14 cellular contexts compared by ENCODE assay signal in the genomic region with DNA sequence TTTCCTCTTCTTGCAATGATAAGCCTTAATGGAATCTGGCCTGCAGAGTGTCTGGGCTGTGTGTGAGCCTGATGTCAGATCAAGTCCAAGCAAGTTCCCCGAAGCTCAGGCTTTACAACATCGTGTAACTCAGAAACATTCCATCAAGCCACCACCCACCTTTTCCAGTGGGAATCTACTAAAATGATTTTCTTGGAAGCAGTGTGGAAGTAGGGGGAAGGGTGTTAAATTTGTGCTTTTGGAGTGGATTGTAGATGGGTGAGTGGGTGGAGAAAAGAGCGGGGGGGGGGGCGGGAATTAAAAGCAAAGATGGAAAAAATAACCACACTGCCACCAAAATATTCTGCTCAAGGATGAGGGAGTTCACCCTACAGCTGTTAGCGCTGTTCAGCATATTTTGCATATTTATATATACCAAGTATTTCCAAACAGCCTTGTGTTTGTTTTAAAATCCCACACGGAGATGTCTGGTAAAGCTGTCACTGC. TPM values are rescaled to one million over a fixed set of nuclear protein-coding genes. Genes with fewer than 3 reads are reported as not detected.
A peak's percentile ranks its signal among the peaks of the same experiment; 100 is the strongest.
DNase-seq lines count a peak whose midpoint lies in the region; ATAC-seq, FAIRE-seq and TF ChIP-seq lines count a peak whose summit lies in the region.
"Had no signal": no experiment of that assay in that cellular context is flagged by ENCODE, and none has a peak within 500 bp of the region (broad histone marks: within the 10 kb centered on the region; RNA-seq: fewer than 3 reads in every experiment).

No MANE protein-coding gene starts in this region.

- DNase-seq in AG09309 (ENCODE audit: low read depth): peak; percentile 94
- peak; percentile 38 for DNase-seq in amniotic stem cell (lab: John Stamatoyannopoulos, UW)
- peak; percentile 14 to 84 for DNase-seq in cardiac muscle cell (ENCODE audit: low read depth in 1 of 2, low spot score in 1 of 2)
- DNase-seq in omental fat pad (ENCODE audit: low spot score): no peak
- DNase-seq in SW480 (ENCODE audit: low spot score): no peak
- no peak for DNase-seq in D721Med (ENCODE audit: insufficient read length, low spot score)
- no peak for DNase-seq in C1 segment of cervical spinal cord (lab: John Stamatoyannopoulos, UW)
- no peak for DNase-seq in SKM-1 treated with dmso at 0.1 percent for 144 hours (lab: John Stamatoyannopoulos, UW; ENCODE audit: unreplicated experiment)
- DNase-seq: activated CD4-positive, alpha-beta T cell treated with anti-CD3 and anti-CD28 coated beads, Interleukin-2, amount 10 ng/mL, durations not matched to agents 24 days and 14 days; activated gamma-delta T cell treated with Interleukin-2 at 50 U/mL for 16 hours; effector memory CD8-positive, alpha-beta T cell; KG1; NCI-H446 had no signal

- ATAC-seq in omental fat pad (ENCODE audit: low FRiP score): peak; percentile 66
- ATAC-seq: effector memory CD8-positive, alpha-beta T cell had no signal

- H3K27me3 ChIP-seq in cardiac muscle cell: no peaks in the 10 kb centered on the region

- no peaks in the 10 kb centered on the region for H3K9me3 ChIP-seq in cardiac muscle cell (ENCODE audit: low read depth)

- no peaks in the 10 kb centered on the region for H3K4me1 ChIP-seq in cardiac muscle cell (ENCODE audit: low read depth)

- H3K27ac ChIP-seq in cardiac muscle cell: no peak overlapping the region

- H3K4me3 ChIP-seq in AG09309 (ENCODE audit: control insufficient read depth, low read depth, low read length): no peak overlapping the region
- no peak overlapping the region for H3K4me3 ChIP-seq in cardiac muscle cell

- no peak for FAIRE-seq in D721Med (lab: Jason Lieb, UNC)
- FAIRE-seq: G401.6 had no signal

- no peaks in the 10 kb centered on the region for H3K36me3 ChIP-seq in cardiac muscle cell

- TF ChIP-seq CTCF in AG09309 (IDR thresholded peaks at IDR 0.05; ENCODE audit: control insufficient read depth, insufficient read depth, low read depth, low read length, missing control alignments): no peak
- no peak for TF ChIP-seq CTCF in cardiac muscle cell (IDR thresholded peaks at IDR 0.05; ENCODE audit: low read depth, low read length)
- no peak for TF ChIP-seq CTCF in omental fat pad (IDR thresholded peaks at IDR 0.05)
- no peak for TF ChIP-seq CTCF in D721Med (IDR thresholded peaks at IDR 0.05; ENCODE audit: insufficient read depth, missing control alignments)

RNA-seq across cellular contexts. Expression of a gene that starts 53.6 kb away (rescaled TPM):
- total RNA-seq in cardiac muscle cell (0.04 and 0.06 TPM in 2 replicates), omental fat pad (10 to 100 TPM; 36.9 to 99.6 (median 70.9) TPM)
- 0.04 and 0.29 TPM in 2 replicates for polyA plus RNA-seq in cardiac muscle cell
- total RNA-seq: activated CD4-positive, alpha-beta T cell treated with anti-CD3 and anti-CD28 coated beads, Interleukin-2, amount 10 ng/mL, durations not matched to agents 24 days and 14 days had no signal

Comparison
In these comparisons a context has a peak if more than half of its experiments do, and no peak if none do; other contexts are left out.
1. DNase-seq: peak in AG09309 (single experiment), amniotic stem cell (single experiment) and cardiac muscle cell (2 of 2); none in omental fat pad (single experiment), SW480 (single experiment), D721Med (single experiment), C1 segment of cervical spinal cord (0 of 14) and SKM-1 treated with dmso at 0.1 percent for 144 hours (single experiment).
2. RNA of a gene that starts 53.6 kb away (total RNA-seq): 36.9 to 99.6 TPM in omental fat pad; 0.04 to 0.06 TPM in cardiac muscle cell; every median in the first group is over 10 times any median in the second.